13 cellular contexts compared by ENCODE assay signal in the genomic region with DNA sequence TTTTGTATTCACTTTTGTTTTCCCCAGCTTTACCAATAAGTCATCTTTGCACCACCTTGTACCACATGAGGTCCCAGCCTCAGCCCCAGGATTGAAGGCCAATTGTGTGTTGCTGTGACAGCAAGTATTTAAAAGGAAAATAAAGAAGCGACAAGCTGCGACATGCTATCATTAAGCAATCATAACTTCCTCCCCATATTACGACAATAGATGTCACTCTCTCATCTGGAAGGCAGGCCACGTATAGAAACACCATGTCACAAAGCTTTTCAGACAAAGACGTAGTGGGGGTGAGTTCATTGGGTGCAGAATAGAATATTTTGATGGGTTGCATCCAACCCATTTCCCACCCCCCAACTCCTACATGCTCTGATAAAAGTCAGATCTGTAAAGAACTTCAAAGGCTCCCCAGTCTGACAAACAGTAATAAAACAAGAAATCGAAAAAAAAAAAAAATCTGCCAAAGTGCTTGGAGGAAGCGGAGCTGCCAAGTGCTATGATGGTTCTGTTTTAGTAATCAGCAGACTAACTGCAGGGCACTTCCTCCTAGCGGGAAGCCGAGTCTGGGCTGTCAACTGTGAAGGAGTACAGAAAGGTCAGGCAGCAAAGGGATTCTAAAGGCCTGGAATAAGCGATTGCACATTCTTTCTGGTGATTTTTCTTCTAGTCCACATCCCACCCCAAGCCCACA.
A peak's percentile ranks its signal among the peaks of the same experiment; 100 is the strongest.
DNase-seq lines count a peak whose midpoint lies in the region; ATAC-seq and TF ChIP-seq lines count a peak whose summit lies in the region.
"Had no signal": no experiment of that assay in that cellular context is flagged by ENCODE, and none has a peak within 500 bp of the region (broad histone marks: within the 10 kb centered on the region; RNA-seq: fewer than 3 reads in every experiment).

No MANE protein-coding gene starts in this region.

- TF ChIP-seq CTCF in right atrium auricular region (IDR thresholded peaks at IDR 0.05): no peak

- H3K27me3 Mint-ChIP-seq in activated CD8-positive, alpha-beta T cell treated with anti-CD3 and anti-CD28 coated beads, Interleukin-2, amount 10 ng/mL, durations not matched to agents 7 days and 5 days (ENCODE audit: low read depth): peaks cover 27% of the 10 kb centered on the region

- H3K27me3 ChIP-seq in right atrium auricular region: no peaks in the 10 kb centered on the region

- H3K4me3 ChIP-seq in right atrium auricular region: no peak overlapping the region

- CTCF ChIA-PET in activated CD8-positive, alpha-beta T cell treated with anti-CD3 and anti-CD28 coated beads, Interleukin-2, amount 10 ng/mL, durations not matched to agents 7 days and 5 days (lab: Charles Lee): no interaction called here

- no peak overlapping the region for H3K27ac Mint-ChIP-seq in activated CD8-positive, alpha-beta T cell treated with anti-CD3 and anti-CD28 coated beads, Interleukin-2, amount 10 ng/mL, durations not matched to agents 7 days and 5 days
- H3K27ac Mint-ChIP-seq: activated naive CD8-positive, alpha-beta T cell treated with anti-CD3 and anti-CD28 coated beads, Interleukin-2, amount 10 ng/mL, durations not matched to agents 7 days and 5 days had no signal

- ATAC-seq in Right ventricle myocardium superior (ENCODE audit: poor library complexity): peak; percentile 70
- no peak for ATAC-seq in activated CD8-positive, alpha-beta T cell treated with anti-CD3 and anti-CD28 coated beads, Interleukin-2, amount 10 ng/mL, durations not matched to agents 7 days and 5 days
- ATAC-seq: left colon; stimulated activated naive CD8-positive, alpha-beta T cell treated with anti-CD3 and anti-CD28 coated beads, Interleukin-15, Interleukin-2, amounts not matched to agents 100 U/mL and 50 U/mL, for 24 hours had no signal

- DNase-seq in Right ventricle myocardium superior: no peak
- no peak for DNase-seq in right atrium auricular region (ENCODE audit: low spot score)
- DNase-seq in amniotic epithelial cell (ENCODE audit: low read depth): peak; percentile 15
- peak; percentile 17 for DNase-seq in kidney glomerular epithelial cell (lab: John Stamatoyannopoulos, UW)
- DNase-seq in SHP77 treated with DMSO at 0.1 percent for 48 hours (lab: John Stamatoyannopoulos, UW): no peak
- DNase-seq in HUDEP-2 (lab: John Stamatoyannopoulos, UW; ENCODE audit: unreplicated experiment in 76 of 76): no peak
- no peak for DNase-seq in activated CD8-positive, alpha-beta T cell treated with anti-CD3 and anti-CD28 coated beads, Interleukin-2, amount 10 ng/mL, durations not matched to agents 7 days and 5 days
- DNase-seq in mesenteric fat pad (ENCODE audit: low spot score): no peak
- DNase-seq: activated naive CD8-positive, alpha-beta T cell treated with anti-CD3 and anti-CD28 coated beads, Interleukin-2, amount 10 ng/mL, durations not matched to agents 7 days and 5 days; left colon; NCI-H82; stimulated activated CD4-positive, alpha-beta T cell treated with anti-CD3 and anti-CD28 coated beads, Interleukin-12 subunit alpha, Interleukin-12 subunit beta, amount 100 ng/mL, for 4 hours; stimulated activated naive CD8-positive, alpha-beta T cell treated with anti-CD3 and anti-CD28 coated beads, Interleukin-15, Interleukin-2, amounts not matched to agents 100 U/mL and 50 U/mL, for 24 hours had no signal

- intact Hi-C loops in Right ventricle myocardium superior (cut with DNase I): no loop called here

- no peak overlapping the region for H3K27ac ChIP-seq in right atrium auricular region

- peaks cover 0 to 13% of the 10 kb centered on the region in 2 donors for H3K4me1 ChIP-seq in right atrium auricular region

- no peaks in the 10 kb centered on the region for H3K9me3 Mint-ChIP-seq in activated CD8-positive, alpha-beta T cell treated with anti-CD3 and anti-CD28 coated beads, Interleukin-2, amount 10 ng/mL, durations not matched to agents 7 days and 5 days (ENCODE audit: insufficient read depth)
- H3K9me3 Mint-ChIP-seq: activated naive CD8-positive, alpha-beta T cell treated with anti-CD3 and anti-CD28 coated beads, Interleukin-2, amount 10 ng/mL, durations not matched to agents 7 days and 5 days had no signal

- H3K36me3 ChIP-seq in right atrium auricular region: no peaks in the 10 kb centered on the region

- no peaks in the 10 kb centered on the region for H3K9me3 ChIP-seq in right atrium auricular region

- no peaks in the 10 kb centered on the region for H3K4me1 Mint-ChIP-seq in activated CD8-positive, alpha-beta T cell treated with anti-CD3 and anti-CD28 coated beads, Interleukin-2, amount 10 ng/mL, durations not matched to agents 7 days and 5 days (ENCODE audit: low read depth)
- H3K4me1 Mint-ChIP-seq: activated naive CD8-positive, alpha-beta T cell treated with anti-CD3 and anti-CD28 coated beads, Interleukin-2, amount 10 ng/mL, durations not matched to agents 7 days and 5 days had no signal

- no peaks in the 10 kb centered on the region for H3K36me3 Mint-ChIP-seq in activated CD8-positive, alpha-beta T cell treated with anti-CD3 and anti-CD28 coated beads, Interleukin-2, amount 10 ng/mL, durations not matched to agents 7 days and 5 days (ENCODE audit: low read depth)
- H3K36me3 Mint-ChIP-seq: activated naive CD8-positive, alpha-beta T cell treated with anti-CD3 and anti-CD28 coated beads, Interleukin-2, amount 10 ng/mL, durations not matched to agents 7 days and 5 days had no signal

- POLR2A ChIA-PET in activated CD8-positive, alpha-beta T cell treated with anti-CD3 and anti-CD28 coated beads, Interleukin-2, amount 10 ng/mL, durations not matched to agents 7 days and 5 days (lab: Charles Lee): no interaction called here

- H3K4me3 Mint-ChIP-seq in activated CD8-positive, alpha-beta T cell treated with anti-CD3 and anti-CD28 coated beads, Interleukin-2, amount 10 ng/mL, durations not matched to agents 7 days and 5 days: no peak overlapping the region
- H3K4me3 Mint-ChIP-seq: activated naive CD8-positive, alpha-beta T cell treated with anti-CD3 and anti-CD28 coated beads, Interleukin-2, amount 10 ng/mL, durations not matched to agents 7 days and 5 days had no signal

Comparison
In these comparisons a context has a peak if more than half of its experiments do, and no peak if none do; other contexts are left out.
1. DNase-seq: peak in amniotic epithelial cell (single experiment) and kidney glomerular epithelial cell (single experiment); none in Right ventricle myocardium superior (single experiment), right atrium auricular region (single experiment), SHP77 treated with DMSO at 0.1 percent for 48 hours (single experiment), HUDEP-2 (0 of 76), activated CD8-positive, alpha-beta T cell treated with anti-CD3 and anti-CD28 coated beads, Interleukin-2, amount 10 ng/mL, durations not matched to agents 7 days and 5 days (single experiment) and mesenteric fat pad (single experiment).